In the genomic region with DNA sequence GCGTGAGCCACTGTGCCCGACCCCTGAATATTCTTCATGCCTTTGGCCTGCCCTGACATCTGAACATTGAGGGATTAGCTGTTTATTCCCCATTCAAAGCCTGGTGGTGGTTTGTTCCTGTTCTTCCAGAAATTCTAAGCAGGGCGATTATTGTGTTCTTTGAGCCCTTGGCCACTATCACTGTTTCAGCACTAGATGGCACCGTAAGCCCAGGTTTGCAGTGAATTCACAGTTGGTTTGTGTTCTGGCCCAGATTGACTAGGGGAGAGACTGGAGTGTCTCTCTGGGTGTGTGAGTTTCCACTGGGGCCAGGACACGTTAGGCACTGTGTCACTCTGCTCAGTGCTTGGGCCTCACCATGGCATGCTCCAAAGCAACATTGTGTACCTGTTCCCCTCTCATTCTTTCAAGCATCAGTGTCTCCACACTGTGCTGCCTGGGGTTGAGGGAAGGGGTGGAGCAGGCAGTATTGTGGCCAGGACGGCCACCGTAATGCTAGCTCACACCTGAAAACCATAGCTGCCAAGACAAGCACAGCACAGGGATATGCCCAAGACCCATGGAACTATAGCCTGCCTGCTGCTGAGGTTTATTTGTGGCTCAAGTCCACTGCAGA, we compare ENCODE assay signal across 8 cellular contexts. TPM values are rescaled to one million over a fixed set of nuclear protein-coding genes. Genes with fewer than 3 reads are reported as not detected.
A peak's percentile ranks its signal among the peaks of the same experiment; 100 is the strongest.
DNase-seq lines count a peak whose midpoint lies in the region; ATAC-seq, FAIRE-seq and TF ChIP-seq lines count a peak whose summit lies in the region.

No MANE protein-coding gene starts in this region.

- H3K36me3 ChIP-seq in Peyer's patch = no peaks in the 10 kb centered on the region

- CTCF ChIA-PET in A549 (lab: Yijun Ruan, JAX) = interaction anchor here (0.7 to 0.9 kb wide), 2 partner anchors 52 to 79 kb away, joined by 3 to 4 read pairs; no protein-coding TSS in a partner anchor

- no peaks in the 10 kb centered on the region for H3K27me3 ChIP-seq in Peyer's patch

- no peak overlapping the region for H3K4me2 ChIP-seq in A549

- H3K4me3 ChIP-seq in A549 = no peak overlapping the region
- no peak overlapping the region for H3K4me3 ChIP-seq in Peyer's patch
- no peak overlapping the region for H3K4me3 ChIP-seq in epithelial cell of proximal tubule (ENCODE audit: low read depth, low read length)

- H3K9me3 ChIP-seq in A549 (0 out of 3 replicates have a peak, but pooled peaks cover 2% of the 10 kb centered on the region), Peyer's patch (peaks cover 0 to 5% (median 0%) of the 10 kb centered on the region in 4 donors)

- ATAC-seq in A549 (peak; percentile 54 to 66; a peak in 5 of 6 replicates), HG03175 (IDR thresholded peaks at IDR 0.05; ENCODE audit: unreplicated experiment) (no peak), HG03196 (IDR thresholded peaks at IDR 0.05; ENCODE audit: unreplicated experiment) (no peak)

- no peak for TF ChIP-seq POLR2A in A549 (IDR thresholded peaks at IDR 0.05; ENCODE audit: low read length)
- TF ChIP-seq POLR2A in Peyer's patch (IDR thresholded peaks at IDR 0.05) = no peak

- WGBS in A549 (ENCODE audit: missing lambda C conversion rate) = 74% methylated on average over 6 of the region's 7 CpGs

- no peak for FAIRE-seq in A549 (lab: Jason Lieb, UNC)

- TF ChIP-seq RAD21 in A549 (conservative IDR thresholded peaks at IDR 0.05 in 1 of 2, IDR thresholded peaks at IDR 0.05 in 1 of 2) = peak; percentile 45 to 59; a peak in 4 of 5 replicates

- H3K4me1 ChIP-seq in A549 = peaks cover 21% of the 10 kb centered on the region
- H3K4me1 ChIP-seq in Peyer's patch = no peaks in the 10 kb centered on the region

- TF ChIP-seq EP300 in A549 (IDR thresholded peaks at IDR 0.05) = no peak

- POLR2A ChIA-PET in A549 (lab: Yijun Ruan, JAX) = no interaction called here

- peak; percentile 4 to 18 for DNase-seq in A549 (ENCODE audit: low read depth in 1 of 2, low spot score in 1 of 2)
- peak in 1 of 3 donors; percentile 65 for DNase-seq in Peyer's patch
- DNase-seq in epithelial cell of proximal tubule (ENCODE audit: low read depth) = no peak
- peak; percentile 7 for DNase-seq in pulmonary artery endothelial cell (ENCODE audit: low read depth, low spot score)
- DNase-seq in cortex of kidney (lab: John Stamatoyannopoulos, UW) = no peak

- TF ChIP-seq CTCF in A549 (IDR thresholded peaks at IDR 0.05) (peak; percentile 29; the same call in 2 of the 3 replicates), GM12873 (IDR thresholded peaks at IDR 0.05; ENCODE audit: insufficient read depth, low read depth, low read length, missing control alignments) (peak; percentile 75), Peyer's patch (IDR thresholded peaks at IDR 0.05) (peak in 4 of 6 experiments; percentile 20 to 71 (median 58)), epithelial cell of proximal tubule (conservative IDR thresholded peaks at IDR 0.05; ENCODE audit: low read depth, low read length) (peak; percentile 81)

- no peak overlapping the region for H3K27ac ChIP-seq in A549
- H3K27ac ChIP-seq in Peyer's patch = no peak overlapping the region

TF ChIP-seq in A549, 52 proteins besides CTCF, POLR2A, EP300 and RAD21:
- no peak for TF ChIP-seq NFE2L2 (conservative IDR thresholded peaks at IDR 0.05; ENCODE audit: low read length)
- no peak for TF ChIP-seq TFCP2L1 (CRISPR knock-in tag; IDR thresholded peaks at IDR 0.05)
- TF ChIP-seq, protein P1, sequence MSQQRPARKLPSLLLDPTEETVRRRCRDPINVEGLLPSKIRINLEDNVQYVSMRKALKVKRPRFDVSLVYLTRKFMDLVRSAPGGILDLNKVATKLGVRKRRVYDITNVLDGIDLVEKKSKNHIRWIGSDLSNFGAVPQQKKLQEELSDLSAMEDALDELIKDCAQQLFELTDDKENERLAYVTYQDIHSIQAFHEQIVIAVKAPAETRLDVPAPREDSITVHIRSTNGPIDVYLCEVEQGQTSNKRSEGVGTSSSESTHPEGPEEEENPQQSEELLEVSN (IDR thresholded peaks at IDR 0.05; ENCODE audit: borderline replicate concordance, low read depth) = no peak
- no peak for TF ChIP-seq CBX8 (IDR thresholded peaks at IDR 0.05)
- no peak for TF ChIP-seq RCOR1 (IDR thresholded peaks at IDR 0.05; ENCODE audit: low read depth, low read length)
- no peak for TF ChIP-seq PBX3 (IDR thresholded peaks at IDR 0.05)
- TF ChIP-seq, protein P2, sequence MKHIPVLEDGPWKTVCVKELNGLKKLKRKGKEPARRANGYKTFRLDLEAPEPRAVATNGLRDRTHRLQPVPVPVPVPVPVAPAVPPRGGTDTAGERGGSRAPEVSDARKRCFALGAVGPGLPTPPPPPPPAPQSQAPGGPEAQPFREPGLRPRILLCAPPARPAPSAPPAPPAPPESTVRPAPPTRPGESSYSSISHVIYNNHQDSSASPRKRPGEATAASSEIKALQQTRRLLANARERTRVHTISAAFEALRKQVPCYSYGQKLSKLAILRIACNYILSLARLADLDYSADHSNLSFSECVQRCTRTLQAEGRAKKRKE (CRISPR knock-in tag; IDR thresholded peaks at IDR 0.05; ENCODE audit: low read depth) = no peak
- TF ChIP-seq HOXA7 (CRISPR knock-in tag; IDR thresholded peaks at IDR 0.05) = no peak
- no peak for TF ChIP-seq KDM1A (IDR thresholded peaks at IDR 0.05; ENCODE audit: low read depth)
- TF ChIP-seq RFX5 (IDR thresholded peaks at IDR 0.05) = no peak
- TF ChIP-seq HOXB5 (CRISPR knock-in tag; IDR thresholded peaks at IDR 0.05) = no peak
- no peak for TF ChIP-seq ELK1 (IDR thresholded peaks at IDR 0.05; ENCODE audit: low read depth, low read length)
- no peak for TF ChIP-seq JUNB (IDR thresholded peaks at IDR 0.05)
- no peak for TF ChIP-seq TP53 (CRISPR knock-in tag; IDR thresholded peaks at IDR 0.05)

RNA-seq across cellular contexts. Expression of gene PKN2, which starts 52.7 kb away (rescaled TPM):
- polyA plus RNA-seq in A549 (2011; rRNA removed) (27.3 and 39.6 TPM in 2 replicates), A549 (2017; fragmentation: RNase III; extraction: RNeasy Plus Mini Kit Qiagen cat#74134 plus additional on column Dnase treatment) (14.4 to 15.5 TPM (median 14.8 TPM) in 3 replicates)
- polyA plus RNA-seq in A549 (2012; cell fraction: cytosol; rRNA removed) = 3.9 and 4.3 TPM in 2 replicates
- 4.7 and 8.1 TPM in 2 replicates for polyA plus RNA-seq in A549 (2012; cell fraction: nucleus; rRNA removed)
- 17.2 and 19.6 TPM in 2 replicates for polyA minus RNA-seq in A549 (2011; rRNA and poly(A)+ RNA removed)
- total RNA-seq in Peyer's patch (100 to 1,000 TPM in 3 of 4 donors, 10 to 100 TPM in 1; 97.6 to 201 (median 105) TPM), epithelial cell of proximal tubule (23.2 and 23.9 TPM in 2 replicates), pulmonary artery endothelial cell (22.7 and 28.1 TPM in 2 replicates)

Comparison
In these comparisons a context has a peak if more than half of its experiments do, and no peak if none do; other contexts are left out.
1. ATAC-seq: peak in A549 (2 of 2); none in HG03175 (single experiment) and HG03196 (single experiment).
2. DNase-seq: peak in A549 (2 of 2) and pulmonary artery endothelial cell (single experiment); none in epithelial cell of proximal tubule (single experiment) and cortex of kidney (single experiment).
3. CTCF ChIP-seq: peak in every context shown above with its lines; median percentile 81 in epithelial cell of proximal tubule; 75 in GM12873; 58 in Peyer's patch; 29 in A549.